In genomic region chr6:111540971-111541719, GRCh38 we compare ENCODE assay signal across 2 cellular contexts.
A peak's percentile ranks its signal among the peaks of the same experiment; 100 is the strongest.
TF ChIP-seq lines count a peak whose summit lies in the region.

No MANE protein-coding gene starts in this region.

TF ChIP-seq in HEK293, 187 proteins besides CTCF, POLR2A, EP300 and RAD21 (continues in another document):
- TF ChIP-seq ZNF423 (tag by site-specific recombination; IDR thresholded peaks at IDR 0.05) (no peak), ZBTB20 (tag by site-specific recombination; IDR thresholded peaks at IDR 0.05) (no peak), HOXD13 (CRISPR knock-in tag; IDR thresholded peaks at IDR 0.05; ENCODE audit: borderline replicate concordance) (no peak), ZNF571 (tag by site-specific recombination; IDR thresholded peaks at IDR 0.05) (no peak), ZNF169 (tag by site-specific recombination; IDR thresholded peaks at IDR 0.05) (no peak), ZFP69B (tag by site-specific recombination; IDR thresholded peaks at IDR 0.05) (no peak), ZNF837 (tag by site-specific recombination; IDR thresholded peaks at IDR 0.05) (no peak), ZNF202 (tag by site-specific recombination; IDR thresholded peaks at IDR 0.05; ENCODE audit: borderline replicate concordance) (no peak), TSHZ1 (tag by site-specific recombination; IDR thresholded peaks at IDR 0.05; ENCODE audit: borderline replicate concordance) (no peak), ZNF768 (tag by site-specific recombination; IDR thresholded peaks at IDR 0.05) (no peak), ZNF138 (tag by site-specific recombination; IDR thresholded peaks at IDR 0.05; ENCODE audit: borderline replicate concordance) (no peak), ZNF184 (tag by site-specific recombination; IDR thresholded peaks at IDR 0.05) (no peak), ZNF416 (tag by site-specific recombination; IDR thresholded peaks at IDR 0.05) (no peak), ZNF600 (tag by site-specific recombination; IDR thresholded peaks at IDR 0.05) (no peak), ZNF785 (tag by site-specific recombination; IDR thresholded peaks at IDR 0.05) (no peak), ZNF529 (tag by site-specific recombination; IDR thresholded peaks at IDR 0.05; ENCODE audit: insufficient replicate concordance) (peak; percentile 18), ZXDB (tag by site-specific recombination; IDR thresholded peaks at IDR 0.05) (no peak), GLIS1 (tag by site-specific recombination; IDR thresholded peaks at IDR 0.05) (no peak), ZNF391 (tag by site-specific recombination; IDR thresholded peaks at IDR 0.05; ENCODE audit: borderline replicate concordance, low read depth) (no peak), ZNF394 (tag by site-specific recombination; IDR thresholded peaks at IDR 0.05; ENCODE audit: borderline replicate concordance) (no peak), KLF9 (tag by site-specific recombination; IDR thresholded peaks at IDR 0.05; ENCODE audit: low read depth) (no peak), SCRT1 (tag by site-specific recombination; IDR thresholded peaks at IDR 0.05; ENCODE audit: borderline replicate concordance) (no peak)
- TF ChIP-seq, protein P1, sequence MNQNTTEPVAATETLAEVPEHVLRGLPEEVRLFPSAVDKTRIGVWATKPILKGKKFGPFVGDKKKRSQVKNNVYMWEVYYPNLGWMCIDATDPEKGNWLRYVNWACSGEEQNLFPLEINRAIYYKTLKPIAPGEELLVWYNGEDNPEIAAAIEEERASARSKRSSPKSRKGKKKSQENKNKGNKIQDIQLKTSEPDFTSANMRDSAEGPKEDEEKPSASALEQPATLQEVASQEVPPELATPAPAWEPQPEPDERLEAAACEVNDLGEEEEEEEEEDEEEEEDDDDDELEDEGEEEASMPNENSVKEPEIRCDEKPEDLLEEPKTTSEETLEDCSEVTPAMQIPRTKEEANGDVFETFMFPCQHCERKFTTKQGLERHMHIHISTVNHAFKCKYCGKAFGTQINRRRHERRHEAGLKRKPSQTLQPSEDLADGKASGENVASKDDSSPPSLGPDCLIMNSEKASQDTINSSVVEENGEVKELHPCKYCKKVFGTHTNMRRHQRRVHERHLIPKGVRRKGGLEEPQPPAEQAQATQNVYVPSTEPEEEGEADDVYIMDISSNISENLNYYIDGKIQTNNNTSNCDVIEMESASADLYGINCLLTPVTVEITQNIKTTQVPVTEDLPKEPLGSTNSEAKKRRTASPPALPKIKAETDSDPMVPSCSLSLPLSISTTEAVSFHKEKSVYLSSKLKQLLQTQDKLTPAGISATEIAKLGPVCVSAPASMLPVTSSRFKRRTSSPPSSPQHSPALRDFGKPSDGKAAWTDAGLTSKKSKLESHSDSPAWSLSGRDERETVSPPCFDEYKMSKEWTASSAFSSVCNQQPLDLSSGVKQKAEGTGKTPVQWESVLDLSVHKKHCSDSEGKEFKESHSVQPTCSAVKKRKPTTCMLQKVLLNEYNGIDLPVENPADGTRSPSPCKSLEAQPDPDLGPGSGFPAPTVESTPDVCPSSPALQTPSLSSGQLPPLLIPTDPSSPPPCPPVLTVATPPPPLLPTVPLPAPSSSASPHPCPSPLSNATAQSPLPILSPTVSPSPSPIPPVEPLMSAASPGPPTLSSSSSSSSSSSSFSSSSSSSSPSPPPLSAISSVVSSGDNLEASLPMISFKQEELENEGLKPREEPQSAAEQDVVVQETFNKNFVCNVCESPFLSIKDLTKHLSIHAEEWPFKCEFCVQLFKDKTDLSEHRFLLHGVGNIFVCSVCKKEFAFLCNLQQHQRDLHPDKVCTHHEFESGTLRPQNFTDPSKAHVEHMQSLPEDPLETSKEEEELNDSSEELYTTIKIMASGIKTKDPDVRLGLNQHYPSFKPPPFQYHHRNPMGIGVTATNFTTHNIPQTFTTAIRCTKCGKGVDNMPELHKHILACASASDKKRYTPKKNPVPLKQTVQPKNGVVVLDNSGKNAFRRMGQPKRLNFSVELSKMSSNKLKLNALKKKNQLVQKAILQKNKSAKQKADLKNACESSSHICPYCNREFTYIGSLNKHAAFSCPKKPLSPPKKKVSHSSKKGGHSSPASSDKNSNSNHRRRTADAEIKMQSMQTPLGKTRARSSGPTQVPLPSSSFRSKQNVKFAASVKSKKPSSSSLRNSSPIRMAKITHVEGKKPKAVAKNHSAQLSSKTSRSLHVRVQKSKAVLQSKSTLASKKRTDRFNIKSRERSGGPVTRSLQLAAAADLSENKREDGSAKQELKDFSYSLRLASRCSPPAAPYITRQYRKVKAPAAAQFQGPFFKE (tag by site-specific recombination; IDR thresholded peaks at IDR 0.05; ENCODE audit: borderline replicate concordance): no peak

TF ChIP-seq in H1, 55 proteins besides CTCF, POLR2A, EP300 and RAD21:
- TF ChIP-seq HDAC2 (IDR thresholded peaks at IDR 0.05; ENCODE audit: borderline replicate concordance in 1 of 2, low read depth in 2 of 2, low read length in 2 of 2) (no peak), USF2 (IDR thresholded peaks at IDR 0.05; ENCODE audit: low read length) (peak; percentile 60)
